ENCODE assay signal across 22 cellular contexts in genomic region chr11:132452616-132453015, GRCh38.
"Had no signal": no experiment of that assay in that cellular context is flagged by ENCODE, and none has a peak within 500 bp of the region (broad histone marks: within the 10 kb centered on the region; RNA-seq: fewer than 3 reads in every experiment).

No MANE protein-coding gene starts in this region.

- H3K4me3 Mint-ChIP-seq: activated CD8-positive, alpha-beta T cell treated with anti-CD3 and anti-CD28 coated beads, Interleukin-2, amount 10 ng/mL, durations not matched to agents 7 days and 5 days; activated naive CD8-positive, alpha-beta T cell treated with anti-CD3 and anti-CD28 coated beads, Interleukin-2, amount 10 ng/mL, durations not matched to agents 7 days and 5 days; T-helper 1 cell treated with Interleukin-12 subunit alpha and Interleukin-12 subunit beta and Interleukin-4 antibody, amounts not matched to agents 30 μg/mL and 1 μg/mL, for 36 hours had no signal

- H3K4me1 Mint-ChIP-seq: activated naive CD8-positive, alpha-beta T cell treated with anti-CD3 and anti-CD28 coated beads, Interleukin-2, amount 10 ng/mL, durations not matched to agents 7 days and 5 days had no signal

- H3K27ac ChIP-seq: brain microvascular endothelial cell, cardiac muscle cell, PC-9 had no signal

- H3K27ac Mint-ChIP-seq: activated CD8-positive, alpha-beta T cell treated with anti-CD3 and anti-CD28 coated beads, Interleukin-2, amount 10 ng/mL, durations not matched to agents 7 days and 5 days; activated naive CD8-positive, alpha-beta T cell treated with anti-CD3 and anti-CD28 coated beads, Interleukin-2, amount 10 ng/mL, durations not matched to agents 7 days and 5 days; T-helper 1 cell treated with Interleukin-12 subunit alpha and Interleukin-12 subunit beta and Interleukin-4 antibody, amounts not matched to agents 30 μg/mL and 1 μg/mL, for 36 hours had no signal

- H3K27me3 Mint-ChIP-seq: activated naive CD8-positive, alpha-beta T cell treated with anti-CD3 and anti-CD28 coated beads, Interleukin-2, amount 10 ng/mL, durations not matched to agents 7 days and 5 days had no signal

- H3K4me2 ChIP-seq: PC-9 had no signal

- H3K4me3 ChIP-seq: cardiac muscle cell, PC-9 had no signal

- H2AFZ ChIP-seq: PC-9 had no signal

- H3K36me3 ChIP-seq: brain microvascular endothelial cell, cardiac muscle cell had no signal

- H3K36me3 Mint-ChIP-seq: activated naive CD8-positive, alpha-beta T cell treated with anti-CD3 and anti-CD28 coated beads, Interleukin-2, amount 10 ng/mL, durations not matched to agents 7 days and 5 days had no signal

- H3K27me3 ChIP-seq: brain microvascular endothelial cell, cardiac muscle cell had no signal

- ATAC-seq: activated CD4-positive, CD25-positive, alpha-beta regulatory T cell treated with anti-CD3 and anti-CD28 coated beads, Interleukin-2, amount 50 U/mL, for 24 hours; activated CD8-positive, alpha-beta T cell treated with anti-CD3 and anti-CD28 coated beads, Interleukin-2, amount 10 ng/mL, durations not matched to agents 7 days and 5 days had no signal

- DNase-seq: activated CD4-positive, alpha-beta T cell treated with anti-CD3 and anti-CD28 coated beads for 4 hours; activated CD4-positive, alpha-beta T cell treated with anti-CD3 and anti-CD28 coated beads, Interleukin-2, amount 50 U/mL, for 4 hours; activated CD8-positive, alpha-beta memory T cell treated with anti-CD3 and anti-CD28 coated beads, Interleukin-2, amount 50 U/mL, for 48 hours; activated CD8-positive, alpha-beta T cell treated with anti-CD3 and anti-CD28 coated beads, Interleukin-2, amount 10 ng/mL, durations not matched to agents 7 days and 5 days; activated naive CD4-positive, alpha-beta T cell treated with anti-CD3 and anti-CD28 coated beads, Interleukin-2, amount 50 U/mL, for 16 hours; activated naive CD8-positive, alpha-beta T cell treated with anti-CD3 and anti-CD28 coated beads, Interleukin-2, amount 10 ng/mL, durations not matched to agents 7 days and 5 days; activated T-cell treated with anti-CD3 and anti-CD28 coated beads, Interleukin-2, amount 50 U/mL, for 1 hour; aorta; cerebellar nuclear complex; Karpas-422; NCI-H1048; NCI-H146; NCI-H187 treated with DMSO at 0.1 percent for 48 hours; NCI-H2081 treated with DMSO at 0.1 percent for 48 hours; NCI-H446; NCI-H524; PC-9; SHP77 treated with DMSO at 0.1 percent for 48 hours had no signal
